ENCODE assay signal across 36 cellular contexts in genomic region chr13:111539252-111539651, GRCh38.
"Had no signal": no experiment of that assay in that cellular context is flagged by ENCODE, and none has a peak within 500 bp of the region (broad histone marks: within the 10 kb centered on the region; RNA-seq: fewer than 3 reads in every experiment).

No MANE protein-coding gene starts in this region.

- H3K27me3 ChIP-seq: brain microvascular endothelial cell had no signal

- H3K27ac Mint-ChIP-seq: activated B cell treated with CpG ODN at 0.5 μM for 24 hours; activated CD4-positive, alpha-beta memory T cell treated with anti-CD3 and anti-CD28 coated beads for 36 hours; activated CD4-positive, alpha-beta T cell treated with anti-CD3 and anti-CD28 coated beads, Interleukin-2, amount 10 ng/mL, durations not matched to agents 24 days and 14 days; activated CD8-positive, alpha-beta T cell treated with anti-CD3 and anti-CD28 coated beads for 36 hours; activated naive CD4-positive, alpha-beta T cell treated with anti-CD3 and anti-CD28 coated beads for 36 hours; activated naive CD4-positive, alpha-beta T cell treated with anti-CD3 and anti-CD28 coated beads, Interleukin-2, amount 50 U/mL, for 72 hours; activated naive CD8-positive, alpha-beta T cell treated with anti-CD3 and anti-CD28 coated beads for 36 hours; activated T-cell treated with anti-CD3 and anti-CD28 coated beads, Interleukin-2, amount 50 U/mL, for 72 hours; activated T-helper 1 cell treated with anti-CD3 and anti-CD28 coated beads, Interleukin-12 subunit alpha, Interleukin-12 subunit beta, Interleukin-2, Interleukin-4 antibody, amounts not matched to agents 30 ng/mL and 10 ng/mL and 1 ng/mL, durations not matched to agents 14 hours and 24 hours and 36 hours; activated T-helper 17 cell treated with anti-CD3 and anti-CD28 coated beads, Interleukin-2, amount 50 U/mL, for 72 hours; T-helper 1 cell treated with Interleukin-12 subunit alpha and Interleukin-12 subunit beta and Interleukin-4 antibody, amounts not matched to agents 30 μg/mL and 1 μg/mL, for 36 hours; T-helper 2 cell treated with Interferon-gamma antibody and Interleukin-4, amounts not matched to agents 5 μg/mL and 100 μg/mL, for 36 hours had no signal

- H3K4me1 Mint-ChIP-seq: activated B cell treated with CpG ODN at 0.5 μM for 24 hours; activated CD4-positive, alpha-beta T cell treated with anti-CD3 and anti-CD28 coated beads, Interleukin-2, amount 10 ng/mL, durations not matched to agents 24 days and 14 days; central memory CD8-positive, alpha-beta T cell had no signal

- H3K36me3 Mint-ChIP-seq: activated CD4-positive, alpha-beta memory T cell treated with anti-CD3 and anti-CD28 coated beads for 36 hours; activated naive CD4-positive, alpha-beta T cell treated with anti-CD3 and anti-CD28 coated beads, Interleukin-2, amount 50 U/mL, for 72 hours; activated naive CD8-positive, alpha-beta T cell treated with anti-CD3 and anti-CD28 coated beads for 36 hours had no signal

- H3K9me3 Mint-ChIP-seq: activated B cell treated with CpG ODN at 0.5 μM for 24 hours; activated CD4-positive, alpha-beta T cell treated with anti-CD3 and anti-CD28 coated beads, Interleukin-2, amount 10 ng/mL, durations not matched to agents 24 days and 14 days; activated CD8-positive, alpha-beta T cell treated with anti-CD3 and anti-CD28 coated beads for 36 hours; activated naive CD4-positive, alpha-beta T cell treated with anti-CD3 and anti-CD28 coated beads for 36 hours; activated T-cell treated with anti-CD3 and anti-CD28 coated beads, Interleukin-2, amount 50 U/mL, for 4 hours; activated T-helper 1 cell treated with anti-CD3 and anti-CD28 coated beads, Interleukin-12 subunit alpha, Interleukin-12 subunit beta, Interleukin-2, Interleukin-4 antibody, amounts not matched to agents 30 ng/mL and 10 ng/mL and 1 ng/mL, durations not matched to agents 14 hours and 24 hours and 36 hours; activated T-helper 17 cell treated with anti-CD3 and anti-CD28 coated beads, Interleukin-2, amount 50 U/mL, for 72 hours; central memory CD8-positive, alpha-beta T cell had no signal

- H3K27ac ChIP-seq: adrenal gland, body of pancreas, brain microvascular endothelial cell, breast epithelium, VCaP had no signal

- H3K36me3 ChIP-seq: adrenal gland, brain microvascular endothelial cell, breast epithelium had no signal

- H3K4me3 ChIP-seq: adrenal gland, body of pancreas, breast epithelium had no signal

- H3K4me1 ChIP-seq: adrenal gland, breast epithelium had no signal

- H3K9me3 ChIP-seq: adrenal gland, body of pancreas, breast epithelium had no signal

- H3K4me3 Mint-ChIP-seq: activated B cell treated with CpG ODN at 0.5 μM for 24 hours; activated CD4-positive, alpha-beta memory T cell treated with anti-CD3 and anti-CD28 coated beads for 36 hours; activated CD4-positive, alpha-beta T cell treated with anti-CD3 and anti-CD28 coated beads, Interleukin-2, amount 10 ng/mL, durations not matched to agents 24 days and 14 days; activated CD8-positive, alpha-beta T cell treated with anti-CD3 and anti-CD28 coated beads for 36 hours; activated naive CD4-positive, alpha-beta T cell treated with anti-CD3 and anti-CD28 coated beads for 36 hours; activated naive CD8-positive, alpha-beta T cell treated with anti-CD3 and anti-CD28 coated beads for 36 hours; activated T-cell treated with anti-CD3 and anti-CD28 coated beads, Interleukin-2, amount 50 U/mL, for 4 hours; activated T-cell treated with anti-CD3 and anti-CD28 coated beads, Interleukin-2, amount 50 U/mL, for 72 hours; activated T-helper 1 cell treated with anti-CD3 and anti-CD28 coated beads, Interleukin-12 subunit alpha, Interleukin-12 subunit beta, Interleukin-2, Interleukin-4 antibody, amounts not matched to agents 30 ng/mL and 10 ng/mL and 1 ng/mL, durations not matched to agents 14 hours and 24 hours and 36 hours; activated T-helper 17 cell treated with anti-CD3 and anti-CD28 coated beads, Interleukin-2, amount 50 U/mL, for 72 hours; central memory CD8-positive, alpha-beta T cell; T-helper 1 cell treated with Interleukin-12 subunit alpha and Interleukin-12 subunit beta and Interleukin-4 antibody, amounts not matched to agents 30 μg/mL and 1 μg/mL, for 36 hours; T-helper 2 cell treated with Interferon-gamma antibody and Interleukin-4, amounts not matched to agents 5 μg/mL and 100 μg/mL, for 36 hours had no signal

- DNase-seq: activated B cell treated with CpG ODN at 0.5 μM for 24 hours; activated CD4-positive, alpha-beta memory T cell treated with anti-CD3 and anti-CD28 coated beads for 36 hours; activated CD4-positive, alpha-beta T cell treated with anti-CD3 and anti-CD28 coated beads for 4 hours; activated CD4-positive, alpha-beta T cell treated with anti-CD3 and anti-CD28 coated beads, Interleukin-2, amount 10 ng/mL, durations not matched to agents 24 days and 14 days; activated CD4-positive, alpha-beta T cell treated with anti-CD3 and anti-CD28 coated beads, Interleukin-2, amount 50 U/mL, for 1 hour; activated CD4-positive, alpha-beta T cell treated with anti-CD3 and anti-CD28 coated beads, Interleukin-2, amount 50 U/mL, for 4 hours; activated CD4-positive, CD25-positive, alpha-beta regulatory T cell treated with anti-CD3 and anti-CD28 coated beads, Interleukin-2, amount 50 U/mL, for 72 hours; activated CD8-positive, alpha-beta memory T cell treated with anti-CD3 and anti-CD28 coated beads, Interleukin-2, amount 50 U/mL, for 4 hours; activated CD8-positive, alpha-beta T cell treated with anti-CD3 and anti-CD28 coated beads for 36 hours; activated effector memory CD4-positive, alpha-beta T cell treated with anti-CD3 and anti-CD28 coated beads, Interleukin-2, amount 50 U/mL, for 16 hours; activated gamma-delta T cell treated with Interleukin-2 at 50 U/mL for 16 hours; activated naive CD4-positive, alpha-beta T cell; activated naive CD4-positive, alpha-beta T cell treated with anti-CD3 and anti-CD28 coated beads for 36 hours; activated naive CD8-positive, alpha-beta T cell treated with anti-CD3 and anti-CD28 coated beads for 36 hours; activated T-cell treated with anti-CD3 and anti-CD28 coated beads for 4 hours; activated T-cell treated with anti-CD3 and anti-CD28 coated beads, Interleukin-2, amount 50 U/mL, for 1 hour; activated T-cell treated with anti-CD3 and anti-CD28 coated beads, Interleukin-2, amount 50 U/mL, for 4 hours; activated T-cell treated with anti-CD3 and anti-CD28 coated beads, Interleukin-2, amount 50 U/mL, for 72 hours; adrenal gland; amniotic stem cell; aorta; body of pancreas; brain microvascular endothelial cell; caudate nucleus; cerebellar nuclear complex; T-helper 1 cell; T-helper 2 cell; T-helper 9 cell had no signal
